Comparison of ENCODE assay signal across 19 cellular contexts in the genomic region with DNA sequence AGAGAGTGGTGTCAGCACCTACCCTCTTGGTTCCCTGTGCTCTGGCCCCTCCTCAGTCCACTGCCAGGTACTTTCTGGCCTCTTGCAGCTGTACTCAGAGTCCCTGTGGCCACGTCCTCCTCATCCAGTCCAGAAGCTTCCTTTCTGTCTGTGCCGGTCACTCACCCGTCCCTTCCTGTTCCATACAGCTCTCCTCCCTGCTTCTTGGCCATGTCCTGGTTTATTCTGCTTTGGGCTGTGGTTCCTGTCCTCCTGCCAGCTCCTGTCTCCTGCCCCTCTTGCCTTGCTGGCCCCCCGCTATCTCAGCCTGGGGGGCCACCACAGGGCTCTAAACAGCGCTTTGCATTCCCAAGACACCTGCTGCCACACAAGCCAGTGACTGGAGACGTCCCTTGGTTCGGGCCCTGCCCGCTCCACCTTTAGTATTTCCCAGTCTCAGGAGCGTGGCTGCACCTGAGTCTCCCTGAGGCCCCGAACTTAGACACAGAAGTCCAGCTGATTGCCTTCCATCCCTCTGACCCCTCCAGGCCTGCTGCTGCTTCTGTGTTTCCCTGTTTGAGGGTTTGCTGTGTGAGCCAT. TPM values are rescaled to one million over a fixed set of nuclear protein-coding genes. Genes with fewer than 3 reads are reported as not detected.
A peak's percentile ranks its signal among the peaks of the same experiment; 100 is the strongest.
DNase-seq lines count a peak whose midpoint lies in the region; ATAC-seq, FAIRE-seq and TF ChIP-seq lines count a peak whose summit lies in the region.
"Had no signal": no experiment of that assay in that cellular context is flagged by ENCODE, and none has a peak within 500 bp of the region (broad histone marks: within the 10 kb centered on the region; RNA-seq: fewer than 3 reads in every experiment).

No MANE protein-coding gene starts in this region.

- no peak; the same call in 2 of the 3 replicates for ATAC-seq in HepG2
- no peak for ATAC-seq in GM21576 (IDR thresholded peaks at IDR 0.05; ENCODE audit: unreplicated experiment)

- no peak for DNase-seq in activated T-cell treated with anti-CD3 and anti-CD28 coated beads, Interleukin-2, amount 50 U/mL, for 24 hours
- no peak for DNase-seq in activated T-cell treated with anti-CD3 and anti-CD28 coated beads, Interleukin-2, amount 50 U/mL, for 1 hour
- DNase-seq in astrocyte (ENCODE audit: low read depth) (no peak), HepG2 (ENCODE audit: low spot score) (no peak), amygdala (lab: John Stamatoyannopoulos, UW) (no peak), colonic mucosa (no peak)
- DNase-seq: effector CD4-positive, alpha-beta T cell; GDM1; HFFc6; Karpas-422; NCI-H1417 treated with DMSO at 0.1 percent for 48 hours; OCI-M1; stimulated activated CD4-positive, alpha-beta T cell treated with anti-CD3 and anti-CD28 coated beads, Interleukin-12 subunit alpha, Interleukin-12 subunit beta, amount 100 ng/mL, for 4 hours had no signal

- FAIRE-seq in astrocyte (lab: Jason Lieb, UNC) (no peak), HepG2 (lab: Jason Lieb, UNC) (no peak)
- FAIRE-seq: A549 had no signal

- H3K4me3 ChIP-seq in astrocyte (ENCODE audit: insufficient read depth, low read depth, low read length): no peak overlapping the region
- H3K4me3 ChIP-seq in HepG2 (replicated peaks in 1 of 3; ENCODE audit: insufficient read depth in 1 of 3, low read depth in 2 of 3, low read length in 3 of 3): no peak overlapping the region
- peak overlapping the region in 2 of 5 donors; percentile 3 to 5 for H3K4me3 ChIP-seq in subcutaneous abdominal adipose tissue (ENCODE audit: low read depth in 1 of 5, low read length in 5 of 5)
- H3K4me3 ChIP-seq in colonic mucosa: no peak overlapping the region
- H3K4me3 ChIP-seq: A549 had no signal

- WGBS in HepG2 (ENCODE audit: low lambda C conversion rate): 97% methylated on average over 10 of the region's 10 CpGs

- peaks cover 41% of the 10 kb centered on the region for H3K4me1 Mint-ChIP-seq in activated T-cell treated with anti-CD3 and anti-CD28 coated beads, Interleukin-2, amount 50 U/mL, for 24 hours (ENCODE audit: low read depth)
- no peaks in the 10 kb centered on the region for H3K4me1 Mint-ChIP-seq in astrocyte (ENCODE audit: low read depth, unreplicated experiment)

- TF ChIP-seq POLR2A in HepG2 (IDR thresholded peaks at IDR 0.05; ENCODE audit: insufficient read depth in 1 of 2, low read depth in 2 of 2, low read length in 2 of 2): no peak

- H3K9me3 ChIP-seq in astrocyte (ENCODE audit: insufficient read depth, low read depth, low read length) (no peaks in the 10 kb centered on the region), HepG2 (ENCODE audit: low read length) (no peaks in the 10 kb centered on the region), subcutaneous abdominal adipose tissue (ENCODE audit: control insufficient read depth in 5 of 5, low read length in 5 of 5) (no peaks in the 10 kb centered on the region), colonic mucosa (no peaks in the 10 kb centered on the region)
- H3K9me3 ChIP-seq: A549 had no signal

- H2AFZ ChIP-seq in astrocyte (ENCODE audit: low read depth, low read length) (no peak overlapping the region), HepG2 (ENCODE audit: low read length) (no peak overlapping the region)
- H2AFZ ChIP-seq: parathyroid adenoma had no signal

- peaks cover 39% of the 10 kb centered on the region for H3K36me3 ChIP-seq in astrocyte (ENCODE audit: insufficient read depth, low read length)
- peaks cover 69 to 88% of the 10 kb centered on the region in 2 experiments for H3K36me3 ChIP-seq in HepG2 (replicated peaks in 1 of 2; ENCODE audit: control insufficient read depth in 1 of 2, insufficient read depth in 2 of 2, low read length in 2 of 2)
- H3K36me3 ChIP-seq in subcutaneous abdominal adipose tissue (ENCODE audit: control insufficient read depth in 5 of 5, insufficient read depth in 5 of 5, low read length in 5 of 5): peaks cover 18 to 89% (median 79%) of the 10 kb centered on the region in 5 donors
- H3K36me3 ChIP-seq in colonic mucosa: peaks cover 4% of the 10 kb centered on the region

- POLR2A ChIA-PET in HepG2 (lab: Yijun Ruan, JAX): no interaction called here

- TF ChIP-seq CTCF in astrocyte (IDR thresholded peaks at IDR 0.05; ENCODE audit: insufficient read depth, low read depth, low read length) (no peak), HepG2 (CRISPR knock-in tag; IDR thresholded peaks at IDR 0.05) (no peak), colonic mucosa (IDR thresholded peaks at IDR 0.05) (no peak)

- H3K4me2 ChIP-seq in astrocyte (ENCODE audit: low read length) (no peak overlapping the region), HepG2 (ENCODE audit: low read depth, low read length) (no peak overlapping the region)
- H3K4me2 ChIP-seq: A549 had no signal

- H3K9ac ChIP-seq in astrocyte (ENCODE audit: low read length) (no peak overlapping the region), HepG2 (ENCODE audit: insufficient read depth, low read depth, low read length) (no peak overlapping the region), subcutaneous abdominal adipose tissue (ENCODE audit: low read length in 5 of 5) (peak overlapping the region in 3 of 5 donors; percentile 30 to 35 (median 35)), colonic mucosa (ENCODE audit: low read depth in 2 of 2, low read length in 2 of 2) (peak overlapping the region in 1 of 2 donors; percentile 14)
- H3K9ac ChIP-seq: parathyroid adenoma had no signal

- intact Hi-C loops in HepG2 (cut with micrococcal nuclease; ENCODE audit: unreplicated experiment) (no loop called here), colonic mucosa (cut with DNase I) (loop anchor here (10.0 kb wide), 1 partner anchor 219 kb away; no protein-coding TSS in a partner anchor)

- H3K4me3 Mint-ChIP-seq in activated T-cell treated with anti-CD3 and anti-CD28 coated beads, Interleukin-2, amount 50 U/mL, for 24 hours: no peak overlapping the region
- peak overlapping the region; percentile 41 for H3K4me3 Mint-ChIP-seq in astrocyte (ENCODE audit: unreplicated experiment)
- H3K4me3 Mint-ChIP-seq: HFFc6 had no signal

- no peaks in the 10 kb centered on the region for H3K27me3 ChIP-seq in astrocyte (ENCODE audit: insufficient read depth, low read length)
- H3K27me3 ChIP-seq in HepG2 (ENCODE audit: control insufficient read depth in 1 of 2, insufficient read depth in 2 of 2, low read length in 2 of 2): no peaks in the 10 kb centered on the region
- H3K27me3 ChIP-seq in subcutaneous abdominal adipose tissue (ENCODE audit: control insufficient read depth in 5 of 5, insufficient read depth in 4 of 5, low read length in 5 of 5): no peaks in the 10 kb centered on the region
- H3K27me3 ChIP-seq in colonic mucosa: no peaks in the 10 kb centered on the region

- H3K9me3 Mint-ChIP-seq in activated T-cell treated with anti-CD3 and anti-CD28 coated beads, Interleukin-2, amount 50 U/mL, for 24 hours: no peaks in the 10 kb centered on the region
- H3K9me3 Mint-ChIP-seq in astrocyte (ENCODE audit: unreplicated experiment): no peaks in the 10 kb centered on the region
- H3K9me3 Mint-ChIP-seq: HFFc6 had no signal

- BruUV-seq in HepG2 (replicated peaks; lab: Mats Ljungman, UMichigan): no TSS peak

- TF ChIP-seq RAD21 in HepG2 (CRISPR knock-in tag; IDR thresholded peaks at IDR 0.05): no peak

- in situ Hi-C loops in HepG2 (cut with HindIII; ENCODE audit: extremely low pct_ligation_motif_present, low pct_unique_long_range_greater_than_20kb): loop anchor here (25.0 kb wide), 1 partner anchor 837 kb away; no protein-coding TSS in a partner anchor

- peaks cover 100% of the 10 kb centered on the region for H3K36me3 Mint-ChIP-seq in activated T-cell treated with anti-CD3 and anti-CD28 coated beads, Interleukin-2, amount 50 U/mL, for 24 hours (ENCODE audit: low read depth)
- peaks cover 43% of the 10 kb centered on the region for H3K36me3 Mint-ChIP-seq in astrocyte (ENCODE audit: low read depth, unreplicated experiment)

- no peaks in the 10 kb centered on the region for H3K4me1 ChIP-seq in astrocyte (ENCODE audit: insufficient read depth, low read length)
- no peaks in the 10 kb centered on the region for H3K4me1 ChIP-seq in HepG2 (ENCODE audit: insufficient read depth, low read length)
- peaks cover 1 to 21% (median 20%) of the 10 kb centered on the region in 5 donors for H3K4me1 ChIP-seq in subcutaneous abdominal adipose tissue (ENCODE audit: control insufficient read depth in 5 of 5, insufficient read depth in 5 of 5, low read length in 5 of 5)
- H3K4me1 ChIP-seq in colonic mucosa: no peaks in the 10 kb centered on the region
- H3K4me1 ChIP-seq: A549, parathyroid adenoma had no signal

- no peaks in the 10 kb centered on the region for H3K27me3 Mint-ChIP-seq in activated T-cell treated with anti-CD3 and anti-CD28 coated beads, Interleukin-2, amount 50 U/mL, for 24 hours
- H3K27me3 Mint-ChIP-seq in astrocyte (ENCODE audit: low read depth, unreplicated experiment): no peaks in the 10 kb centered on the region

- no peak overlapping the region for H3K27ac ChIP-seq in astrocyte (ENCODE audit: low read depth, low read length)
- no peak overlapping the region for H3K27ac ChIP-seq in HepG2 (ENCODE audit: extremely low read length, insufficient read depth, low read length)
- peak overlapping the region; percentile 67 for H3K27ac ChIP-seq in subcutaneous abdominal adipose tissue (ENCODE audit: low read depth, low read length)
- H3K27ac ChIP-seq in colonic mucosa: no peak overlapping the region
- H3K27ac ChIP-seq: A549, parathyroid adenoma had no signal

- CTCF ChIA-PET in HepG2 (lab: Yijun Ruan, JAX; ENCODE audit: low intra/inter-chr PET ratio, low total read pairs): no interaction called here

- no peak for TF ChIP-seq EP300 in HepG2 (IDR thresholded peaks at IDR 0.05; ENCODE audit: low read depth in 2 of 2, low read length in 2 of 2)
- no peak for TF ChIP-seq EP300 in HepG2 (CRISPR knock-in tag; IDR thresholded peaks at IDR 0.05; ENCODE audit: borderline replicate concordance)

- peak overlapping the region; percentile 84 for H3K27ac Mint-ChIP-seq in activated T-cell treated with anti-CD3 and anti-CD28 coated beads, Interleukin-2, amount 50 U/mL, for 24 hours
- H3K27ac Mint-ChIP-seq in astrocyte (ENCODE audit: unreplicated experiment): no peak overlapping the region
- H3K27ac Mint-ChIP-seq: HFFc6 had no signal

- H4K20me1 ChIP-seq in astrocyte (ENCODE audit: insufficient read depth, low read length) (peaks cover 37% of the 10 kb centered on the region), HepG2 (ENCODE audit: insufficient read depth, low read length) (no peaks in the 10 kb centered on the region)

- H3K79me2 ChIP-seq in astrocyte (ENCODE audit: insufficient read depth, low read length): no peaks in the 10 kb centered on the region
- no peaks in the 10 kb centered on the region for H3K79me2 ChIP-seq in HepG2 (ENCODE audit: insufficient read depth, low read length)
- H3K79me2 ChIP-seq: parathyroid adenoma had no signal

RNA-seq across cellular contexts. Expression of gene RBM38, which starts 15.5 kb away (rescaled TPM):
- 33.8 and 43.5 TPM in 2 replicates for total RNA-seq in astrocyte
- total RNA-seq in HepG2 (2016; rRNA removed; fragmentation: Illumina TruSeq; extraction: Trizol): 29.6 and 34.2 TPM in 2 replicates
- 29.5 and 32.8 TPM in 2 replicates for total RNA-seq in HepG2 (2016; cell fraction: cytosol; rRNA removed; fragmentation: Illumina TruSeq; extraction: Trizol; ENCODE audit: low read depth)
- total RNA-seq in HepG2 (2016; cell fraction: insoluble cytoplasmic fraction; rRNA removed; fragmentation: Illumina TruSeq; extraction: Trizol): 24.0 and 34.3 TPM in 2 replicates
- 69.5 and 80.5 TPM in 2 replicates for total RNA-seq in HepG2 (2016; cell fraction: membrane; rRNA removed; fragmentation: Illumina TruSeq; extraction: Trizol)
- total RNA-seq in HepG2 (2016; cell fraction: nucleus; rRNA removed; fragmentation: Illumina TruSeq; extraction: Trizol): 16.2 and 19.5 TPM in 2 replicates
- 24.2 and 30.0 TPM in 2 replicates for polyA plus RNA-seq in HepG2 (2011; rRNA removed)
- polyA plus RNA-seq in HepG2 (2011; cell fraction: cytosol; rRNA removed): 25.8 and 35.6 TPM in 2 replicates
- 24.4 and 25.9 TPM in 2 replicates for polyA plus RNA-seq in HepG2 (2011; cell fraction: nucleus; rRNA removed)
- polyA plus RNA-seq in HepG2 (2012): 13.9 and 24.8 TPM in 2 replicates
- polyA plus RNA-seq in HepG2 (2016; cell fraction: cytosol; fragmentation: Illumina TruSeq; extraction: Trizol; ENCODE audit: low read depth): 44.0 and 53.1 TPM in 2 replicates
- 40.7 and 50.0 TPM in 2 replicates for polyA plus RNA-seq in HepG2 (2016; cell fraction: insoluble cytoplasmic fraction; fragmentation: Illumina TruSeq; extraction: Trizol; ENCODE audit: low read depth)
- 80.4 and 89.1 TPM in 2 replicates for polyA plus RNA-seq in HepG2 (2016; cell fraction: membrane; fragmentation: Illumina TruSeq; extraction: Trizol; ENCODE audit: low read depth)
- 34.0 and 39.8 TPM in 2 replicates for polyA plus RNA-seq in HepG2 (2016; cell fraction: nucleus; fragmentation: Illumina TruSeq; extraction: Trizol; ENCODE audit: insufficient read depth, low read depth)
- polyA minus RNA-seq in HepG2 (2011; rRNA and poly(A)+ RNA removed; ENCODE audit: low replicate concordance): 9.8 and 33.7 TPM in 2 replicates
- polyA minus RNA-seq in HepG2 (2011; cell fraction: cytosol; rRNA and poly(A)+ RNA removed): 16.2 and 17.4 TPM in 2 replicates
- 6.2 and 7.1 TPM in 2 replicates for polyA minus RNA-seq in HepG2 (2011; cell fraction: nucleus; rRNA and poly(A)+ RNA removed)
- total RNA-seq in colonic mucosa: 10 to 100 TPM; 41.3 to 43.1 TPM

RNA-seq across cellular contexts. Expression of gene RAE1, which starts 24.7 kb away (rescaled TPM):
- 29.2 and 31.1 TPM in 2 replicates for total RNA-seq in astrocyte
- 72.9 and 84.7 TPM in 2 replicates for total RNA-seq in HepG2 (2016; rRNA removed; fragmentation: Illumina TruSeq; extraction: Trizol)
- 7.0 TPM in 2 replicates for total RNA-seq in HepG2 (2016; cell fraction: cytosol; rRNA removed; fragmentation: Illumina TruSeq; extraction: Trizol; ENCODE audit: low read depth)
- 69.1 and 75.0 TPM in 2 replicates for total RNA-seq in HepG2 (2016; cell fraction: insoluble cytoplasmic fraction; rRNA removed; fragmentation: Illumina TruSeq; extraction: Trizol)
- total RNA-seq in HepG2 (2016; cell fraction: membrane; rRNA removed; fragmentation: Illumina TruSeq; extraction: Trizol): 12.7 and 13.6 TPM in 2 replicates
- 52.3 and 56.5 TPM in 2 replicates for total RNA-seq in HepG2 (2016; cell fraction: nucleus; rRNA removed; fragmentation: Illumina TruSeq; extraction: Trizol)
- polyA plus RNA-seq in HepG2 (2011; rRNA removed): 29.2 and 36.1 TPM in 2 replicates
- polyA plus RNA-seq in HepG2 (2011; cell fraction: cytosol; rRNA removed): 38.8 and 67.0 TPM in 2 replicates
- polyA plus RNA-seq in HepG2 (2011; cell fraction: nucleus; rRNA removed): 104 and 106 TPM in 2 replicates
- polyA plus RNA-seq in HepG2 (2012): 40.7 and 46.9 TPM in 2 replicates
- 5.7 and 6.3 TPM in 2 replicates for polyA plus RNA-seq in HepG2 (2016; cell fraction: cytosol; fragmentation: Illumina TruSeq; extraction: Trizol; ENCODE audit: low read depth)
- polyA plus RNA-seq in HepG2 (2016; cell fraction: insoluble cytoplasmic fraction; fragmentation: Illumina TruSeq; extraction: Trizol; ENCODE audit: low read depth): 85.9 and 97.1 TPM in 2 replicates
- 6.4 and 8.4 TPM in 2 replicates for polyA plus RNA-seq in HepG2 (2016; cell fraction: membrane; fragmentation: Illumina TruSeq; extraction: Trizol; ENCODE audit: low read depth)
- polyA plus RNA-seq in HepG2 (2016; cell fraction: nucleus; fragmentation: Illumina TruSeq; extraction: Trizol; ENCODE audit: insufficient read depth, low read depth): 70.0 and 74.0 TPM in 2 replicates
- 47.5 and 58.8 TPM in 2 replicates for polyA minus RNA-seq in HepG2 (2011; rRNA and poly(A)+ RNA removed; ENCODE audit: low replicate concordance)
- 20.8 and 32.8 TPM in 2 replicates for polyA minus RNA-seq in HepG2 (2011; cell fraction: cytosol; rRNA and poly(A)+ RNA removed)
- polyA minus RNA-seq in HepG2 (2011; cell fraction: nucleus; rRNA and poly(A)+ RNA removed): 119 and 124 TPM in 2 replicates
- 10 to 100 TPM; 20.3 to 29.3 TPM for total RNA-seq in colonic mucosa

RNA-seq across cellular contexts. Expression of gene SPO11, which starts 46.1 kb away (rescaled TPM):
- not detected in 2 replicates for total RNA-seq in astrocyte
- not detected in 2 replicates for total RNA-seq in HepG2 (2016; rRNA removed; fragmentation: Illumina TruSeq; extraction: Trizol)
- total RNA-seq in HepG2 (2016; cell fraction: cytosol; rRNA removed; fragmentation: Illumina TruSeq; extraction: Trizol; ENCODE audit: low read depth): not detected in 2 replicates
- not detected in 2 replicates for total RNA-seq in HepG2 (2016; cell fraction: insoluble cytoplasmic fraction; rRNA removed; fragmentation: Illumina TruSeq; extraction: Trizol)
- total RNA-seq in HepG2 (2016; cell fraction: membrane; rRNA removed; fragmentation: Illumina TruSeq; extraction: Trizol): not detected in 2 replicates
- not detected in 2 replicates for total RNA-seq in HepG2 (2016; cell fraction: nucleus; rRNA removed; fragmentation: Illumina TruSeq; extraction: Trizol)
- polyA plus RNA-seq in HepG2 (2011; rRNA removed): not detected in 2 replicates
- polyA plus RNA-seq in HepG2 (2011; cell fraction: cytosol; rRNA removed): not detected in 2 replicates
- not detected in 2 replicates for polyA plus RNA-seq in HepG2 (2011; cell fraction: nucleus; rRNA removed)
- not detected in 2 replicates for polyA plus RNA-seq in HepG2 (2012)
- not detected in 2 replicates for polyA plus RNA-seq in HepG2 (2016; cell fraction: cytosol; fragmentation: Illumina TruSeq; extraction: Trizol; ENCODE audit: low read depth)
- polyA plus RNA-seq in HepG2 (2016; cell fraction: insoluble cytoplasmic fraction; fragmentation: Illumina TruSeq; extraction: Trizol; ENCODE audit: low read depth): not detected in 2 replicates
- polyA plus RNA-seq in HepG2 (2016; cell fraction: membrane; fragmentation: Illumina TruSeq; extraction: Trizol; ENCODE audit: low read depth): not detected in 2 replicates
- polyA plus RNA-seq in HepG2 (2016; cell fraction: nucleus; fragmentation: Illumina TruSeq; extraction: Trizol; ENCODE audit: insufficient read depth, low read depth): not detected in 2 replicates
- not detected in 2 replicates for polyA minus RNA-seq in HepG2 (2011; rRNA and poly(A)+ RNA removed; ENCODE audit: low replicate concordance)
- not detected in 2 replicates for polyA minus RNA-seq in HepG2 (2011; cell fraction: cytosol; rRNA and poly(A)+ RNA removed)
- polyA minus RNA-seq in HepG2 (2011; cell fraction: nucleus; rRNA and poly(A)+ RNA removed): not detected in 2 replicates
- not detected for total RNA-seq in colonic mucosa
- total RNA-seq: fibroblast of villous mesenchyme, HFFc6, urinary bladder had no signal
- polyA plus RNA-seq: A549, urinary bladder had no signal

Comparison
In these comparisons a context has a peak if more than half of its experiments do, and no peak if none do; other contexts are left out.
1. H3K9ac ChIP-seq: peak in subcutaneous abdominal adipose tissue (3 of 5); none in astrocyte (single experiment) and HepG2 (single experiment).